In the genomic region with DNA sequence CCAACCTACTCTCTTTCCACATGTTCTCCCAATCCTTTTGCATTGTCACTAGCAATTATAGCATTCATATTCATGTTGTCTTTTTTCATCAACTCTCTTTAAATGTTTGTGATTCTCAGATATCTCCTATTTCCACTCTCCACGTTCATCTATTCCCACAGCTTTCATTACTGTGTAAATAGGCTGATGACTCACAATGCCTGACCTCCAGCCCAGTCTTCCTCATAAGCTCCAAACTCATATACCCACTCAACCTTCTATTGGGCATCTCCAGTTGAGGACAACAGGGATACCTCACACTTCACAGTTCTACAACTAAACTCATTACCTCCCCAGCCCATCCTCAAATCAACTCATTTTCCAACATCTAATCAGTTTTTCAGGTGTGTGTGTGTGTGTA, we compare ENCODE assay signal across 24 cellular contexts.
DNase-seq lines count a peak whose midpoint lies in the region; ATAC-seq and TF ChIP-seq lines count a peak whose summit lies in the region.
"Had no signal": no experiment of that assay in that cellular context is flagged by ENCODE, and none has a peak within 500 bp of the region (broad histone marks: within the 10 kb centered on the region; RNA-seq: fewer than 3 reads in every experiment).

No MANE protein-coding gene starts in this region.

- H3K27me3 ChIP-seq in brain microvascular endothelial cell (replicated peaks): no peaks in the 10 kb centered on the region
- no peaks in the 10 kb centered on the region for H3K27me3 ChIP-seq in H7 (ENCODE audit: control insufficient read depth, insufficient read depth, low read length)
- H3K27me3 ChIP-seq: esophagus muscularis mucosa had no signal

- H3K27ac ChIP-seq in brain microvascular endothelial cell: no peak overlapping the region
- H3K27ac ChIP-seq: C4-2B, esophagus muscularis mucosa, KMS-11, SJSA1 had no signal

- TF ChIP-seq CTCF in AG10803 (conservative IDR thresholded peaks at IDR 0.05; ENCODE audit: low read length) (no peak), brain microvascular endothelial cell (IDR thresholded peaks at IDR 0.05; ENCODE audit: low read depth, low read length, missing control alignments) (no peak)

- in situ Hi-C loops in brain microvascular endothelial cell (cut with HindIII; ENCODE audit: low pct_ligation_motif_present, low sequenced_read_pairs): no loop called here

- ATAC-seq in HG03432 (IDR thresholded peaks at IDR 0.05; ENCODE audit: unreplicated experiment): no peak
- ATAC-seq: right cardiac atrium had no signal

- H3K4me3 ChIP-seq in AG10803 (ENCODE audit: low read length) (no peak overlapping the region), brain microvascular endothelial cell (ENCODE audit: low read depth, low read length) (no peak overlapping the region), H7 (ENCODE audit: insufficient read depth, low read depth, low read length) (no peak overlapping the region)
- H3K4me3 ChIP-seq: esophagus muscularis mucosa, SJSA1 had no signal

- TF ChIP-seq POLR2A in erythroblast (IDR thresholded peaks at IDR 0.05; ENCODE audit: low read length): no peak

- H3K36me3 ChIP-seq in brain microvascular endothelial cell (replicated peaks): no peaks in the 10 kb centered on the region
- no peaks in the 10 kb centered on the region for H3K36me3 ChIP-seq in H7 (replicated peaks; ENCODE audit: control insufficient read depth, insufficient read depth, low read length)
- H3K36me3 ChIP-seq: esophagus muscularis mucosa, SJSA1 had no signal

- DNase-seq in AG10803 (ENCODE audit: low read depth) (peak; percentile 36), HCEC 1CT (peak; percentile 57), brain microvascular endothelial cell (peak; percentile 57), iris pigment epithelial cell (ENCODE audit: low read depth) (peak; percentile 71), H7 (no peak), hippocampal formation (lab: John Stamatoyannopoulos, UW) (no peak), erythroblast (lab: John Stamatoyannopoulos, UW) (no peak)
- DNase-seq: activated CD8-positive, alpha-beta memory T cell treated with anti-CD3 and anti-CD28 coated beads, Interleukin-2, amount 50 U/mL, for 4 hours; activated effector memory CD4-positive, alpha-beta T cell treated with Interleukin-2 at 50 U/mL for 16 hours; central memory CD4-positive, alpha-beta T cell; effector CD4-positive, alpha-beta T cell; GF-D8; GOT3; NCI-H1092; NCI-H2029; occipital lobe; right cardiac atrium; stimulated activated CD4-positive, alpha-beta T cell treated with anti-CD3 and anti-CD28 coated beads, Interleukin-15, amount 100 ng/mL, for 24 hours; substantia nigra had no signal

Comparison
In these comparisons a context has a peak if more than half of its experiments do, and no peak if none do; other contexts are left out.
1. DNase-seq: peak in AG10803 (single experiment), HCEC 1CT (single experiment), brain microvascular endothelial cell (single experiment) and iris pigment epithelial cell (single experiment); none in H7 (single experiment), hippocampal formation (0 of 2) and erythroblast (0 of 2).